In the genomic region with DNA sequence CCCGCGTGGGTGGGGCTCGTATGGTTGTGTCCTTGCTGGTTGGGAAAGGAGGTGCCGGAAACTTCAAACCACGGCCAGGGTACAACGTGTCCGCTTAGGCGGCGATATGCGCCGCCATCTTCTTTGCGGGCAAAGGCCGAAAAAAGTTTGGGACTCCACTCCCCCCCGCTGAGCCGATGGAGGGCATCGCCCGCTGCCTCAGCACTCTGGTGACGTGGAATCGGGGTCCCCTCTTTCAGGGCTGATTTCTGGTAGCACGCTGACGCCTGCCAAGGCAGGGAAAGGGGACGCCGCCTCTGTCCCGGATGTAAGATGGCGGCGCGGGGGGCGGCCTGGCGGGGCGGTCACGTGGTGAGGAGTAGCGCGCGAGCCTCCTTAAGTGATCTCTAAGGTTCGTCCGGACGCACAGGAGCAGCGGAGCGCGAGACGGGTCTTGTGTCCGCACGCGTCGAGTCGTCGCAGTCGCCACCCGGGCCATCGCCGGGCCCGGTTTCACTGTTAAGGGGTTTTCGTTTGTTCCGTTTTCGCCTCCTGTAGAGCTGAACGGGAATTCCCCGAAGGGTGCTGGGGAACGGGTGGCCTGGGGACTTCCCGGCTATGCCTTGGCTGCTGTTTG, we compare ENCODE assay signal across 9 cellular contexts.
A peak's percentile ranks its signal among the peaks of the same experiment; 100 is the strongest.
DNase-seq lines count a peak whose midpoint lies in the region; ATAC-seq, FAIRE-seq and TF ChIP-seq lines count a peak whose summit lies in the region.
"Had no signal": no experiment of that assay in that cellular context is flagged by ENCODE, and none has a peak within 500 bp of the region (broad histone marks: within the 10 kb centered on the region; RNA-seq: fewer than 3 reads in every experiment).

No MANE protein-coding gene starts in this region.

- no peak for TF ChIP-seq RAD21 in HepG2 (CRISPR knock-in tag; IDR thresholded peaks at IDR 0.05)

- TF ChIP-seq CTCF in HepG2 (CRISPR knock-in tag; IDR thresholded peaks at IDR 0.05): peak; percentile 11; the same call in 1 of the 2 replicates

- in situ Hi-C loops in HepG2 (cut with HindIII; ENCODE audit: extremely low pct_ligation_motif_present, low pct_unique_long_range_greater_than_20kb): no loop called here

- H3K4me1 ChIP-seq in BLaER1 (peaks cover 24% of the 10 kb centered on the region), HepG2 (ENCODE audit: insufficient read depth, low read length) (peaks cover 31% of the 10 kb centered on the region)

- H3K9ac ChIP-seq in BLaER1 (peak overlapping the region; percentile 98), HepG2 (ENCODE audit: insufficient read depth, low read depth, low read length) (peak overlapping the region; percentile 98)

- peak; percentile 57 for ATAC-seq in GM19328 (IDR thresholded peaks at IDR 0.05; ENCODE audit: unreplicated experiment)
- ATAC-seq in HG03469 (IDR thresholded peaks at IDR 0.05; ENCODE audit: unreplicated experiment): peak; percentile 45
- ATAC-seq in HepG2: peak; percentile 76

- H2AFZ ChIP-seq in HepG2 (ENCODE audit: low read length): peak overlapping the region; percentile 48

- no peaks in the 10 kb centered on the region for H3K9me3 Mint-ChIP-seq in activated CD4-positive, alpha-beta T cell treated with anti-CD3 and anti-CD28 coated beads, Interleukin-2, amount 10 ng/mL, durations not matched to agents 7 days and 5 days

- FAIRE-seq in HepG2 (lab: Jason Lieb, UNC): no peak
- FAIRE-seq: endometrium had no signal

- H3K4me3 ChIP-seq in BLaER1 (peak overlapping the region; percentile 77), HepG2 (replicated peaks in 1 of 3; ENCODE audit: insufficient read depth in 1 of 3, low read depth in 2 of 3, low read length in 3 of 3) (peak overlapping the region; percentile 63 to 88 (median 76))

- peaks cover 28% of the 10 kb centered on the region for H3K79me2 ChIP-seq in HepG2 (ENCODE audit: insufficient read depth, low read length)

- peak overlapping the region; percentile 99 for H3K27ac ChIP-seq in BLaER1
- peak overlapping the region; percentile 99 for H3K27ac ChIP-seq in HepG2 (ENCODE audit: extremely low read length, insufficient read depth, low read length)

- 2% methylated on average over 12 of the region's 59 CpGs for WGBS in HepG2 (ENCODE audit: low lambda C conversion rate)

- peaks cover 46% of the 10 kb centered on the region for H3K4me1 Mint-ChIP-seq in activated CD4-positive, alpha-beta T cell treated with anti-CD3 and anti-CD28 coated beads, Interleukin-2, amount 10 ng/mL, durations not matched to agents 7 days and 5 days

- TF ChIP-seq EP300 in HepG2 (IDR thresholded peaks at IDR 0.05; ENCODE audit: low read depth in 2 of 2, low read length in 2 of 2) (peak; percentile 14; a peak in 1 of 4 replicates), HepG2 (CRISPR knock-in tag; IDR thresholded peaks at IDR 0.05; ENCODE audit: borderline replicate concordance) (no peak)

- peak in 1 of 2 experiments; percentile 50; a peak in 2 of 4 replicates for TF ChIP-seq POLR2A in HepG2 (IDR thresholded peaks at IDR 0.05; ENCODE audit: insufficient read depth in 1 of 2, low read depth in 2 of 2, low read length in 2 of 2)

- H3K4me2 ChIP-seq in BLaER1 (peak overlapping the region; percentile 77), HepG2 (ENCODE audit: low read depth, low read length) (peak overlapping the region; percentile 77)

- H3K27me3 ChIP-seq in BLaER1: no peaks in the 10 kb centered on the region
- H3K27me3 ChIP-seq in HepG2 (ENCODE audit: control insufficient read depth in 1 of 2, insufficient read depth in 2 of 2, low read length in 2 of 2): no peaks in the 10 kb centered on the region; a peak in 1 of 5 replicates

- H4K20me1 ChIP-seq in BLaER1 (no peaks in the 10 kb centered on the region), HepG2 (ENCODE audit: insufficient read depth, low read length) (no peaks in the 10 kb centered on the region)

- no peaks in the 10 kb centered on the region for H3K9me3 ChIP-seq in BLaER1
- no peaks in the 10 kb centered on the region for H3K9me3 ChIP-seq in HepG2 (ENCODE audit: low read length)

- DNase-seq in NCI-H526 (lab: John Stamatoyannopoulos, UW): peak; percentile 87 to 94
- peak; percentile 88 for DNase-seq in activated CD4-positive, alpha-beta T cell treated with anti-CD3 and anti-CD28 coated beads, Interleukin-2, amount 10 ng/mL, durations not matched to agents 7 days and 5 days
- peak; percentile 91 for DNase-seq in dedifferentiated amniotic fluid mesenchymal stem cell (ENCODE audit: extremely low spot score)
- DNase-seq in HepG2 (ENCODE audit: low spot score): peak; percentile 80
- DNase-seq in stimulated activated CD4-positive, alpha-beta T cell treated with anti-CD3 and anti-CD28 coated beads, Interleukin-2, amount 100 ng/mL, for 48 hours: peak; percentile 79 to 80

- peaks cover 31% of the 10 kb centered on the region for H3K36me3 Mint-ChIP-seq in activated CD4-positive, alpha-beta T cell treated with anti-CD3 and anti-CD28 coated beads, Interleukin-2, amount 10 ng/mL, durations not matched to agents 7 days and 5 days (ENCODE audit: low read depth)

- H3K27ac Mint-ChIP-seq in activated CD4-positive, alpha-beta T cell treated with anti-CD3 and anti-CD28 coated beads, Interleukin-2, amount 10 ng/mL, durations not matched to agents 7 days and 5 days: peak overlapping the region; percentile 99

- POLR2A ChIA-PET in activated CD4-positive, alpha-beta T cell treated with anti-CD3 and anti-CD28 coated beads, Interleukin-2, amount 10 ng/mL, durations not matched to agents 7 days and 5 days (lab: Charles Lee): interaction anchor here (0.6 to 1.1 kb wide), 3 partner anchors 21 to 136 kb away, joined by 3 read pairs; a partner anchor contains a TSS
- POLR2A ChIA-PET in HepG2 (lab: Yijun Ruan, JAX): interaction anchor here (0.6 to 2.8 kb wide), 15 partner anchors 9 to 290 kb away, joined by 3 to 16 read pairs (median 3); no protein-coding TSS in a partner anchor

- no TSS peak for BruUV-seq in HepG2 (replicated peaks; lab: Mats Ljungman, UMichigan)

- H3K4me3 Mint-ChIP-seq in activated CD4-positive, alpha-beta T cell treated with anti-CD3 and anti-CD28 coated beads, Interleukin-2, amount 10 ng/mL, durations not matched to agents 7 days and 5 days: peak overlapping the region; percentile 87

- CTCF ChIA-PET in activated CD4-positive, alpha-beta T cell treated with anti-CD3 and anti-CD28 coated beads, Interleukin-2, amount 10 ng/mL, durations not matched to agents 7 days and 5 days (lab: Charles Lee): interaction anchor here (0.7 to 2.1 kb wide), 7 partner anchors 9 to 192 kb away, joined by 3 to 7 read pairs (median 3); no protein-coding TSS in a partner anchor
- CTCF ChIA-PET in HepG2 (lab: Yijun Ruan, JAX; ENCODE audit: low intra/inter-chr PET ratio, low total read pairs): interaction anchor here (0.8 kb wide), 1 partner anchor 191 kb away, joined by 4 read pairs; no protein-coding TSS in a partner anchor

- intact Hi-C loops in HepG2 (cut with micrococcal nuclease; ENCODE audit: unreplicated experiment): no loop called here

- no peaks in the 10 kb centered on the region for H3K27me3 Mint-ChIP-seq in activated CD4-positive, alpha-beta T cell treated with anti-CD3 and anti-CD28 coated beads, Interleukin-2, amount 10 ng/mL, durations not matched to agents 7 days and 5 days

- H3K36me3 ChIP-seq in BLaER1: no peaks in the 10 kb centered on the region
- H3K36me3 ChIP-seq in HepG2 (replicated peaks in 1 of 2; ENCODE audit: control insufficient read depth in 1 of 2, insufficient read depth in 2 of 2, low read length in 2 of 2): no peaks in the 10 kb centered on the region

TF ChIP-seq in HepG2, 621 proteins besides CTCF, POLR2A, EP300 and RAD21 (continues in another document):
- no peak for TF ChIP-seq ZSCAN22 (CRISPR knock-in tag; IDR thresholded peaks at IDR 0.05)
- TF ChIP-seq, protein P1, sequence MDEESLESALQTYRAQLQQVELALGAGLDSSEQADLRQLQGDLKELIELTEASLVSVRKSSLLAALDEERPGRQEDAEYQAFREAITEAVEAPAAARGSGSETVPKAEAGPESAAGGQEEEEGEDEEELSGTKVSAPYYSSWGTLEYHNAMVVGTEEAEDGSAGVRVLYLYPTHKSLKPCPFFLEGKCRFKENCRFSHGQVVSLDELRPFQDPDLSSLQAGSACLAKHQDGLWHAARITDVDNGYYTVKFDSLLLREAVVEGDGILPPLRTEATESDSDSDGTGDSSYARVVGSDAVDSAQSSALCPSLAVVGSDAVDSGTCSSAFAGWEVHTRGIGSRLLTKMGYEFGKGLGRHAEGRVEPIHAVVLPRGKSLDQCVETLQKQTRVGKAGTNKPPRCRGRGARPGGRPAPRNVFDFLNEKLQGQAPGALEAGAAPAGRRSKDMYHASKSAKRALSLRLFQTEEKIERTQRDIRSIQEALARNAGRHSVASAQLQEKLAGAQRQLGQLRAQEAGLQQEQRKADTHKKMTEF (CRISPR knock-in tag; IDR thresholded peaks at IDR 0.05): peak; percentile 57; the same call in 1 of the 2 replicates
- peak; percentile 58 for TF ChIP-seq ZNF772 (CRISPR knock-in tag; IDR thresholded peaks at IDR 0.05)
- peak; percentile 79 for TF ChIP-seq ZBTB7A (CRISPR knock-in tag; IDR thresholded peaks at IDR 0.05)
- TF ChIP-seq ZZZ3 (CRISPR knock-in tag; IDR thresholded peaks at IDR 0.05; ENCODE audit: borderline replicate concordance): peak; percentile 62; the same call in 1 of the 2 replicates
- TF ChIP-seq ATAD3A (CRISPR knock-in tag; IDR thresholded peaks at IDR 0.05): no peak
- peak; percentile 55; the same call in 1 of the 2 replicates for TF ChIP-seq ZFAT (CRISPR knock-in tag; conservative IDR thresholded peaks at IDR 0.05)
- TF ChIP-seq POLR2AphosphoS5 (IDR thresholded peaks at IDR 0.05; ENCODE audit: low read depth, low read length): peak; percentile 64
- TF ChIP-seq, protein P2, sequence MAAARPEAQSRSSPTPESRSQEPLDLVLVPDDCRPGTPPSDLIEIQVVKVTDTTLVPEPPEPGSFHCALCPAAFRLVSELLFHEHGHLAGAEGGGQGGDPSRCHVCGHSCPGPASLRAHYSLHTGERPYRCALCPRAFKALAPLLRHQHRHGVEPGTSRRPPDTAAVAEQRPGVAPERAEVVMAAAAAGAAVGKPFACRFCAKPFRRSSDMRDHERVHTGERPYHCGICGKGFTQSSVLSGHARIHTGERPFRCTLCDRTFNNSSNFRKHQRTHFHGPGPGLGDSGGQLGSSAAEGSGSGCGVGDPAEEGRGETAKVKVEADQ (CRISPR knock-in tag; IDR thresholded peaks at IDR 0.05; ENCODE audit: borderline replicate concordance): no peak; the same call in 1 of the 2 replicates
- no peak for TF ChIP-seq FOXK2 (IDR thresholded peaks at IDR 0.05)
- no peak for TF ChIP-seq U2AF2 (IDR thresholded peaks at IDR 0.05; ENCODE audit: low read depth, low read length)
- no peak for TF ChIP-seq NCOA2 (CRISPR knock-in tag; IDR thresholded peaks at IDR 0.05)
- TF ChIP-seq ZNF335 (CRISPR knock-in tag; IDR thresholded peaks at IDR 0.05): 0 out of 2 replicates have a peak, but pooled peaks have one; percentile 5
- TF ChIP-seq SIN3B (IDR thresholded peaks at IDR 0.05; ENCODE audit: low read length): no peak
- peak; percentile 49 for TF ChIP-seq TAF15 (IDR thresholded peaks at IDR 0.05; ENCODE audit: low read depth, low read length, poor library complexity, severe bottlenecking)

Comparison
In these comparisons a context has a peak if more than half of its experiments do, and no peak if none do; other contexts are left out.
1. Peak in every context shown above with its lines: DNase-seq, ATAC-seq, H3K4me3 ChIP-seq and H3K27ac ChIP-seq.